ENCODE assay signal across 8 cellular contexts in genomic region chr22:39522091-39522490, GRCh38. TPM values are rescaled to one million over a fixed set of nuclear protein-coding genes. Genes with fewer than 3 reads are reported as not detected.
A peak's percentile ranks its signal among the peaks of the same experiment; 100 is the strongest.
DNase-seq lines count a peak whose midpoint lies in the region; ATAC-seq, FAIRE-seq and TF ChIP-seq lines count a peak whose summit lies in the region.
"Not testable (repeated sequence)": the region's sequence is repeated elsewhere in the genome, so short reads cannot be mapped to it uniquely, and the experiment has no call there.

No MANE protein-coding gene starts in this region.

- not testable (repeated sequence) for H4K5ac ChIP-seq in H1 (ENCODE audit: insufficient read length, low read depth, low read length)

- H3K27ac ChIP-seq in HEK293 (ENCODE audit: extremely low read depth, low read depth, low read length) (peak overlapping the region; percentile 95), SK-N-MC (peak overlapping the region; percentile 99)
- not testable (repeated sequence) for H3K27ac ChIP-seq in H1 (ENCODE audit: low read depth, low read length); iPS-18a (ENCODE audit: low read length)

- not testable (repeated sequence) for H3K18ac ChIP-seq in H1 (ENCODE audit: extremely low read depth, low read length)

- WGBS in H1 (ENCODE audit: extremely low coverage in 1 of 2, insufficient coverage in 1 of 2, insufficient read length in 1 of 2, insufficient replicate concordance in 2 of 2, low coverage in 1 of 2, low lambda C conversion rate in 2 of 2, missing lambda C conversion rate in 1 of 2), 2 experiments = 78% methylated on average over 3 of the region's 5 CpGs; no CpG with 5 or more reads in 1 of the 2 experiments

- H3K9ac ChIP-seq in SK-N-MC (ENCODE audit: insufficient read length) (peak overlapping the region; percentile 100), H1 (replicated peaks in 1 of 4; ENCODE audit: extremely low read depth in 1 of 4, low read depth in 3 of 4, low read length in 3 of 4) (peak overlapping the region in 1 of 4 experiments; percentile 99; a peak in 2 of 7 replicates), iPS-18a (ENCODE audit: low read length) (peak overlapping the region; percentile 99)

- H3K4me2 ChIP-seq in H1 (ENCODE audit: insufficient read depth in 1 of 2, low read depth in 2 of 2, low read length in 2 of 2) = peak overlapping the region; percentile 87 to 88

- not testable (repeated sequence) for H3K9me3 ChIP-seq in HEK293 (ENCODE audit: control insufficient read depth, insufficient read depth, low read depth, low read length); SK-N-MC (ENCODE audit: low read depth, low read length); H1 (ENCODE audit: insufficient read depth in 2 of 2, low read depth in 1 of 2, low read length in 1 of 2); iPS-18a (ENCODE audit: control insufficient read depth, low read depth, low read length)

- TF ChIP-seq EP300 in H1 (IDR thresholded peaks at IDR 0.05; ENCODE audit: borderline replicate concordance in 1 of 2, low read depth in 2 of 2, low read length in 2 of 2) = not testable (repeated sequence)

- H3K14ac ChIP-seq in H1 (ENCODE audit: insufficient read length) = not testable (repeated sequence)

- peaks cover 0 to 59% of the 10 kb centered on the region in 2 experiments; a peak in 2 of 3 replicates for H3K36me3 ChIP-seq in HEK293 (ENCODE audit: control insufficient read depth in 2 of 2, insufficient read depth in 1 of 2, low read length in 2 of 2)
- peaks cover 33% of the 10 kb centered on the region for H3K36me3 ChIP-seq in SK-N-MC (ENCODE audit: insufficient read depth, low read length)
- peaks cover 22 to 41% (median 35%) of the 10 kb centered on the region in 4 experiments for H3K36me3 ChIP-seq in H1 (ENCODE audit: control insufficient read depth in 2 of 4, insufficient read depth in 4 of 4, low read length in 3 of 4)
- peaks cover 37% of the 10 kb centered on the region for H3K36me3 ChIP-seq in iPS-18a (ENCODE audit: control insufficient read depth, low read depth, low read length)

- H3K27me3 Mint-ChIP-seq in activated naive CD8-positive, alpha-beta T cell; nephron progenitor cell (ENCODE audit: low read depth, poor library complexity); stimulated activated naive CD8-positive, alpha-beta T cell treated with anti-CD3 and anti-CD28 coated beads, Interleukin-15, amount 100 ng/mL, for 72 hours: not testable (repeated sequence)

- not testable (repeated sequence) for H2BK120ac ChIP-seq in H1 (replicated peaks; ENCODE audit: low read depth, low read length)

- H3K23ac ChIP-seq in H1 (ENCODE audit: insufficient read length) = not testable (repeated sequence)

- not testable (repeated sequence) for H3K4me1 ChIP-seq in HEK293 (ENCODE audit: control insufficient read depth, insufficient read depth, low read length)
- H3K4me1 ChIP-seq in H1 (replicated peaks in 1 of 4; ENCODE audit: control insufficient read depth in 3 of 4, insufficient read depth in 4 of 4, low read length in 3 of 4) = peaks cover 0 to 12% (median 5%) of the 10 kb centered on the region in 4 experiments; a peak in 4 of 7 replicates
- peaks cover 11% of the 10 kb centered on the region for H3K4me1 ChIP-seq in iPS-18a (ENCODE audit: control insufficient read depth, low read depth, low read length)

- not testable (repeated sequence) for H2BK5ac ChIP-seq in H1 (ENCODE audit: low read depth, low read length)

- H3K79me1 ChIP-seq in H1 (ENCODE audit: low read depth, low read length) = not testable (repeated sequence)

- H3K4ac ChIP-seq in H1 (replicated peaks; ENCODE audit: insufficient read length, low read depth, low read length) = not testable (repeated sequence)

- not testable (repeated sequence) for H3K56ac ChIP-seq in H1 (replicated peaks; ENCODE audit: insufficient read length, low read depth, low read length)

- peak overlapping the region; percentile 96 for H3K4me3 Mint-ChIP-seq in activated naive CD8-positive, alpha-beta T cell
- peak overlapping the region; percentile 96 for H3K4me3 Mint-ChIP-seq in nephron progenitor cell
- peak overlapping the region; percentile 91 to 93 for H3K4me3 Mint-ChIP-seq in stimulated activated naive CD8-positive, alpha-beta T cell treated with anti-CD3 and anti-CD28 coated beads, Interleukin-15, amount 100 ng/mL, for 72 hours

- not testable (repeated sequence) for H2BK12ac ChIP-seq in H1 (ENCODE audit: low read depth, low read length)

- H3K4me3 ChIP-seq in AG10803 (ENCODE audit: low read length) (peak overlapping the region; percentile 94), HEK293 (ENCODE audit: low read depth, low read length) (peak overlapping the region; percentile 95), SK-N-MC (peak overlapping the region; percentile 96), H1 (ENCODE audit: extremely low read depth in 1 of 4, insufficient read depth in 2 of 4, low read depth in 3 of 4, low read length in 4 of 4) (peak overlapping the region; percentile 93 to 99 (median 95); a peak in 5 of 8 replicates), iPS-18a (ENCODE audit: low read length) (peak overlapping the region; percentile 99)

- not testable (repeated sequence) for TF ChIP-seq POLR2A in H1 (IDR thresholded peaks at IDR 0.05; ENCODE audit: control extremely low read depth in 1 of 2, low read depth in 2 of 2, low read length in 2 of 2)

- H4K8ac ChIP-seq in H1 (ENCODE audit: extremely low read depth, insufficient read depth, low read length) = not testable (repeated sequence)

- peak overlapping the region; percentile 100 for H3K27ac Mint-ChIP-seq in activated naive CD8-positive, alpha-beta T cell
- peak overlapping the region; percentile 94 for H3K27ac Mint-ChIP-seq in nephron progenitor cell
- H3K27ac Mint-ChIP-seq in stimulated activated naive CD8-positive, alpha-beta T cell treated with anti-CD3 and anti-CD28 coated beads, Interleukin-15, amount 100 ng/mL, for 72 hours = peak overlapping the region; percentile 98 to 100

- CTCF ChIA-PET in HEK293 (lab: Yijun Ruan, JAX) = interaction anchor here (0.6 to 13.7 kb wide), 7 partner anchors 8 to 685 kb away, joined by 3 to 380 read pairs (median 6); no protein-coding TSS in a partner anchor
- CTCF ChIA-PET in H1 (lab: Charles Lee; ENCODE audit: partially characterized antibody) = interaction anchor here (0.7 to 21.9 kb wide), 7 partner anchors 8 to 205 kb away, joined by 3 to 361 read pairs (median 3); partner anchors contain the start of gene MIEF1

- not testable (repeated sequence) for H3K27me3 ChIP-seq in H1 (replicated peaks in 1 of 4; ENCODE audit: control insufficient read depth in 3 of 4, extremely low read depth in 1 of 4, insufficient read depth in 3 of 4, low read length in 3 of 4)
- H3K27me3 ChIP-seq in iPS-18a (ENCODE audit: control insufficient read depth, insufficient read depth, low read length) = peaks cover 16% of the 10 kb centered on the region

- DNase-seq in AG10803 (ENCODE audit: low read depth); SK-N-MC (ENCODE audit: low read depth, low spot score); H1 (ENCODE audit: low read depth in 1 of 2, low spot score in 2 of 2); nephron progenitor cell; stimulated activated naive CD8-positive, alpha-beta T cell treated with anti-CD3 and anti-CD28 coated beads, Interleukin-15, amount 100 ng/mL, for 72 hours: not testable (repeated sequence)

- not testable (repeated sequence) for H2BK15ac ChIP-seq in H1 (ENCODE audit: low read length)

- FAIRE-seq in H1 (lab: Jason Lieb, UNC) = not testable (repeated sequence)

- peaks cover 12% of the 10 kb centered on the region for H3K23me2 ChIP-seq in H1 (ENCODE audit: low read depth, low read length)

- H2AK5ac ChIP-seq in H1 (ENCODE audit: low read depth, low read length) = not testable (repeated sequence)

- not testable (repeated sequence) for H4K91ac ChIP-seq in H1 (replicated peaks; ENCODE audit: insufficient read length, low read length)

- H3K9me3 Mint-ChIP-seq in activated naive CD8-positive, alpha-beta T cell (ENCODE audit: low read depth); nephron progenitor cell; stimulated activated naive CD8-positive, alpha-beta T cell treated with anti-CD3 and anti-CD28 coated beads, Interleukin-15, amount 100 ng/mL, for 72 hours: not testable (repeated sequence)

- H3K79me2 ChIP-seq in H1 (ENCODE audit: control insufficient read depth in 1 of 2, insufficient read depth in 2 of 2, low read length in 2 of 2) = peaks cover 5 to 29% of the 10 kb centered on the region in 2 experiments; a peak in 3 of 4 replicates

- peaks cover 18% of the 10 kb centered on the region for H3K36me3 Mint-ChIP-seq in activated naive CD8-positive, alpha-beta T cell
- peaks cover 49% of the 10 kb centered on the region for H3K36me3 Mint-ChIP-seq in nephron progenitor cell (ENCODE audit: low read depth)

- H3K4me1 Mint-ChIP-seq in activated naive CD8-positive, alpha-beta T cell (ENCODE audit: low read depth) = peaks cover 51% of the 10 kb centered on the region
- peaks cover 72% of the 10 kb centered on the region for H3K4me1 Mint-ChIP-seq in nephron progenitor cell
- peaks cover 76% of the 10 kb centered on the region for H3K4me1 Mint-ChIP-seq in stimulated activated naive CD8-positive, alpha-beta T cell treated with anti-CD3 and anti-CD28 coated beads, Interleukin-15, amount 100 ng/mL, for 72 hours

- not testable (repeated sequence) for H2AFZ ChIP-seq in H1 (ENCODE audit: low read length)

- not testable (repeated sequence) for ATAC-seq in stimulated activated naive CD8-positive, alpha-beta T cell treated with anti-CD3 and anti-CD28 coated beads, Interleukin-15, amount 100 ng/mL, for 72 hours

- not testable (repeated sequence) for TF ChIP-seq CTCF in AG10803 (conservative IDR thresholded peaks at IDR 0.05; ENCODE audit: low read length); HEK293 (tag by site-specific recombination; IDR thresholded peaks at IDR 0.05); H1 (IDR thresholded peaks at IDR 0.05; ENCODE audit: control extremely low read depth in 1 of 3, insufficient read depth in 1 of 3, low read depth in 1 of 3, low read length in 3 of 3); nephron progenitor cell (IDR thresholded peaks at IDR 0.05)

- not testable (repeated sequence) for H2BK20ac ChIP-seq in H1 (ENCODE audit: low read length)

- POLR2A ChIA-PET in HEK293 (lab: Yijun Ruan, JAX) (interaction anchor here (0.9 to 6.1 kb wide), 10 partner anchors 10 to 522 kb away, joined by 3 to 85 read pairs (median 8); partner anchors contain the start of genes MIEF1, RPL3 and RPS19BP1), H1 (lab: Charles Lee; ENCODE audit: partially characterized antibody) (interaction anchor here (0.7 to 6.6 kb wide), 26 partner anchors 8 to 469 kb away, joined by 3 to 83 read pairs (median 6); partner anchors contain the start of genes MIEF1, RPL3, RPS19BP1 and TAB1)

- H4K20me1 ChIP-seq in H1 (replicated peaks in 1 of 2; ENCODE audit: control insufficient read depth in 1 of 2, insufficient read depth in 2 of 2, low read length in 2 of 2) = peaks cover 34 to 37% of the 10 kb centered on the region in 2 experiments

- not testable (repeated sequence) for TF ChIP-seq RAD21 in H1 (IDR thresholded peaks at IDR 0.05 in 1 of 2, conservative IDR thresholded peaks at IDR 0.05 in 1 of 2; ENCODE audit: low read depth in 2 of 2, low read length in 2 of 2)

RNA-seq across cellular contexts. Expression of gene ATF4, which starts 1.7 kb away (rescaled TPM):
- total RNA-seq in H1 (2021; fragmentation: NEBNext Ultra II Directional; extraction: Animal tissue kit (Norgen Biotek cat#: 25700)) = 543 and 553 TPM in 2 replicates
- polyA plus RNA-seq in H1 (2011; rRNA removed) = 685 and 704 TPM in 2 replicates
- 868 TPM for polyA plus RNA-seq in H1 (2011; cell fraction: cytosol; rRNA removed)
- 703 TPM for polyA plus RNA-seq in H1 (2011; cell fraction: nucleus; rRNA removed)
- polyA plus RNA-seq in H1 (2012, experiment 1 of 2) = 598 to 685 TPM (median 617 TPM) in 4 replicates
- polyA plus RNA-seq in H1 (2012, experiment 2 of 2) = 699 TPM
- 476 TPM for polyA plus RNA-seq in H1 (2013, experiment 1 of 2)
- polyA plus RNA-seq in H1 (2013, experiment 2 of 2) = 475 TPM
- 314 and 359 TPM in 2 replicates for polyA minus RNA-seq in H1 (2011; rRNA and poly(A)+ RNA removed)
- 150 TPM for polyA minus RNA-seq in H1 (2011; cell fraction: cytosol; rRNA and poly(A)+ RNA removed)
- 255 TPM for polyA minus RNA-seq in H1 (2011; cell fraction: nucleus; rRNA and poly(A)+ RNA removed)

RNA-seq across cellular contexts. Expression of gene RPS19BP1, which starts 10.5 kb away (rescaled TPM):
- total RNA-seq in H1 (2021; fragmentation: NEBNext Ultra II Directional; extraction: Animal tissue kit (Norgen Biotek cat#: 25700)) = 77.5 and 77.9 TPM in 2 replicates
- 97.9 and 120 TPM in 2 replicates for polyA plus RNA-seq in H1 (2011; rRNA removed)
- polyA plus RNA-seq in H1 (2011; cell fraction: cytosol; rRNA removed) = 120 TPM
- polyA plus RNA-seq in H1 (2011; cell fraction: nucleus; rRNA removed) = 94.6 TPM
- 79.6 to 99.4 TPM (median 89.0 TPM) in 4 replicates for polyA plus RNA-seq in H1 (2012, experiment 1 of 2)
- polyA plus RNA-seq in H1 (2012, experiment 2 of 2) = 100 TPM
- polyA plus RNA-seq in H1 (2013, experiment 1 of 2) = 71.2 TPM
- 71.6 TPM for polyA plus RNA-seq in H1 (2013, experiment 2 of 2)
- polyA minus RNA-seq in H1 (2011; rRNA and poly(A)+ RNA removed) = 7.8 and 8.1 TPM in 2 replicates
- polyA minus RNA-seq in H1 (2011; cell fraction: cytosol; rRNA and poly(A)+ RNA removed) = 16.2 TPM
- polyA minus RNA-seq in H1 (2011; cell fraction: nucleus; rRNA and poly(A)+ RNA removed) = 23.8 TPM

RNA-seq across cellular contexts. Expression of gene MIEF1, which starts 20.0 kb away (rescaled TPM):
- total RNA-seq in H1 (2021; fragmentation: NEBNext Ultra II Directional; extraction: Animal tissue kit (Norgen Biotek cat#: 25700)) = 31.4 and 32.7 TPM in 2 replicates
- 16.8 and 21.0 TPM in 2 replicates for polyA plus RNA-seq in H1 (2011; rRNA removed)
- polyA plus RNA-seq in H1 (2011; cell fraction: cytosol; rRNA removed) = 16.4 TPM
- polyA plus RNA-seq in H1 (2011; cell fraction: nucleus; rRNA removed) = 18.5 TPM
- 22.0 to 25.2 TPM (median 22.9 TPM) in 4 replicates for polyA plus RNA-seq in H1 (2012, experiment 1 of 2)
- 14.3 TPM for polyA plus RNA-seq in H1 (2012, experiment 2 of 2)
- 18.5 TPM for polyA plus RNA-seq in H1 (2013, experiment 1 of 2)
- polyA plus RNA-seq in H1 (2013, experiment 2 of 2) = 18.4 TPM
- polyA minus RNA-seq in H1 (2011; rRNA and poly(A)+ RNA removed) = 36.0 and 36.1 TPM in 2 replicates
- polyA minus RNA-seq in H1 (2011; cell fraction: cytosol; rRNA and poly(A)+ RNA removed) = 17.9 TPM
- polyA minus RNA-seq in H1 (2011; cell fraction: nucleus; rRNA and poly(A)+ RNA removed) = 17.9 TPM

RNA-seq across cellular contexts. Expression of gene CACNA1I, which starts 48.5 kb away (rescaled TPM):
- 1.2 and 1.3 TPM in 2 replicates for total RNA-seq in H1 (2021; fragmentation: NEBNext Ultra II Directional; extraction: Animal tissue kit (Norgen Biotek cat#: 25700))
- 0.77 and 1.3 TPM in 2 replicates for polyA plus RNA-seq in H1 (2011; rRNA removed)
- polyA plus RNA-seq in H1 (2011; cell fraction: cytosol; rRNA removed) = 1.2 TPM
- 7.1 TPM for polyA plus RNA-seq in H1 (2011; cell fraction: nucleus; rRNA removed)
- polyA plus RNA-seq in H1 (2012, experiment 1 of 2) = 0.91 to 1.4 TPM (median 1.2 TPM) in 4 replicates
- polyA plus RNA-seq in H1 (2012, experiment 2 of 2) = 0.71 TPM
- 1.3 TPM for polyA plus RNA-seq in H1 (2013, experiment 1 of 2)
- 1.3 TPM for polyA plus RNA-seq in H1 (2013, experiment 2 of 2)
- 1.00 and 1.3 TPM in 2 replicates for polyA minus RNA-seq in H1 (2011; rRNA and poly(A)+ RNA removed)
- 0.95 TPM for polyA minus RNA-seq in H1 (2011; cell fraction: cytosol; rRNA and poly(A)+ RNA removed)
- polyA minus RNA-seq in H1 (2011; cell fraction: nucleus; rRNA and poly(A)+ RNA removed) = 1.6 TPM
